ENCODE assay signal across 23 cellular contexts in genomic region chr21:16913010-16913409, GRCh38.
DNase-seq lines count a peak whose midpoint lies in the region; ATAC-seq, FAIRE-seq and TF ChIP-seq lines count a peak whose summit lies in the region.
"Had no signal": no experiment of that assay in that cellular context is flagged by ENCODE, and none has a peak within 500 bp of the region (broad histone marks: within the 10 kb centered on the region; RNA-seq: fewer than 3 reads in every experiment).

No MANE protein-coding gene starts in this region.

- no peak overlapping the region for H3K14ac ChIP-seq in IMR-90 (replicated peaks; ENCODE audit: low read depth, low read length)

- H3K27me3 ChIP-seq in IMR-90 (ENCODE audit: control insufficient read depth, insufficient read depth, low read length) (no peaks in the 10 kb centered on the region), bronchial epithelial cell (ENCODE audit: control insufficient read depth, insufficient read depth, low read length) (no peaks in the 10 kb centered on the region)
- H3K27me3 ChIP-seq: pancreas, sigmoid colon, upper lobe of right lung had no signal

- BruUV-seq in IMR-90 (replicated peaks; lab: Mats Ljungman, UMichigan), result no TSS peak

- no peak for TF ChIP-seq RAD21 in IMR-90 (IDR thresholded peaks at IDR 0.05; ENCODE audit: low read length)

- POLR2A ChIA-PET in IMR-90 (lab: Charles Lee; ENCODE audit: unreplicated experiment), result no interaction called here

- no peak overlapping the region for H3K4me2 ChIP-seq in IMR-90 (ENCODE audit: low read depth, low read length)

- no peak for TF ChIP-seq POLR2A in IMR-90 (IDR thresholded peaks at IDR 0.05; ENCODE audit: low read depth, low read length)

- no peaks in the 10 kb centered on the region for H4K20me1 ChIP-seq in IMR-90 (ENCODE audit: insufficient read depth, low read length)

- ATAC-seq in IMR-90 (ENCODE audit: low read depth), result no peak
- ATAC-seq: activated CD8-positive, alpha-beta T cell treated with anti-CD3 and anti-CD28 coated beads, Interleukin-2, amount 10 ng/mL, durations not matched to agents 7 days and 5 days; activated T-cell treated with anti-CD3 and anti-CD28 coated beads, Interleukin-2, amount 50 U/mL, for 72 hours; pancreas; stimulated activated naive CD8-positive, alpha-beta T cell treated with anti-CD3 and anti-CD28 coated beads, Interleukin-15, amount 100 ng/mL, for 72 hours; upper lobe of right lung had no signal

- DNase-seq in IMR-90, result no peak
- DNase-seq in bronchial epithelial cell (ENCODE audit: low read depth), result peak; percentile 13
- peak; percentile 27 for DNase-seq in kidney tubule cell (ENCODE audit: low spot score)
- DNase-seq in NCI-H524 treated with DMSO at 0.1 percent for 48 hours (lab: John Stamatoyannopoulos, UW), result no peak
- no peak for DNase-seq in DMS 273 treated with DMSO at 0.1 percent for 48 hours (lab: John Stamatoyannopoulos, UW)
- DNase-seq in amygdala (lab: John Stamatoyannopoulos, UW), result no peak
- DNase-seq in HuH-7.5 (ENCODE audit: low spot score), result no peak
- DNase-seq: activated CD8-positive, alpha-beta T cell treated with anti-CD3 and anti-CD28 coated beads, Interleukin-2, amount 10 ng/mL, durations not matched to agents 7 days and 5 days; activated T-cell treated with anti-CD3 and anti-CD28 coated beads, Interleukin-2, amount 50 U/mL, for 72 hours; COR-L47; cortex of kidney; GDM1; naive B cell; NCI-H1694; pancreas; Right ventricle myocardium superior; sigmoid colon; stimulated activated CD4-positive, alpha-beta T cell treated with anti-CD3 and anti-CD28 coated beads, Interleukin-2, amount 100 ng/mL, for 24 hours; stimulated activated naive CD8-positive, alpha-beta T cell treated with anti-CD3 and anti-CD28 coated beads, Interleukin-15, amount 100 ng/mL, for 72 hours; T-helper 2 cell; upper lobe of right lung had no signal

- no peak overlapping the region for H3K23ac ChIP-seq in IMR-90 (ENCODE audit: low read depth, low read length)

- no peak overlapping the region for H2BK120ac ChIP-seq in IMR-90 (ENCODE audit: low read depth, low read length)

- peak; percentile 34 for TF ChIP-seq CTCF in C4-2B (conservative IDR thresholded peaks at IDR 0.05)
- no peak for TF ChIP-seq CTCF in IMR-90 (conservative IDR thresholded peaks at IDR 0.05; ENCODE audit: low read depth, low read length)
- TF ChIP-seq CTCF in bronchial epithelial cell (IDR thresholded peaks at IDR 0.05; ENCODE audit: insufficient read depth, low read length, severe bottlenecking), result no peak

- H3K36me3 ChIP-seq in IMR-90 (ENCODE audit: control insufficient read depth, insufficient read depth, low read length) (no peaks in the 10 kb centered on the region), bronchial epithelial cell (ENCODE audit: control insufficient read depth, insufficient read depth, low read length) (no peaks in the 10 kb centered on the region)
- H3K36me3 ChIP-seq: pancreas, sigmoid colon, upper lobe of right lung had no signal

- in situ Hi-C loops in IMR-90 (cut with MboI; ENCODE audit: low sequenced_read_pairs), result no loop called here

- intact Hi-C loops in IMR-90 (cut with micrococcal nuclease), result no loop called here

- H3K4ac ChIP-seq in IMR-90 (ENCODE audit: low read depth, low read length), result no peak overlapping the region

- H3K56ac ChIP-seq in IMR-90 (ENCODE audit: extremely low read depth, insufficient read depth, low read length), result no peak overlapping the region

- H3K4me1 ChIP-seq in IMR-90 (ENCODE audit: control insufficient read depth, insufficient read depth, low read length), result no peaks in the 10 kb centered on the region
- H3K4me1 ChIP-seq: pancreas, upper lobe of right lung had no signal

- H2BK20ac ChIP-seq in IMR-90 (ENCODE audit: low read depth, low read length), result no peak overlapping the region

- H3K9ac ChIP-seq in IMR-90 (ENCODE audit: low read depth, low read length), result no peak overlapping the region

- dilution Hi-C loops in IMR-90 (cut with HindIII; ENCODE audit: low sequenced_read_pairs, unreplicated experiment), result no loop called here

- H2AK9ac ChIP-seq in IMR-90 (replicated peaks; ENCODE audit: low read depth, low read length, poor library complexity), result no peak overlapping the region

- H3K9me3 ChIP-seq in IMR-90 (ENCODE audit: control insufficient read depth, insufficient read depth, low read length), result no peaks in the 10 kb centered on the region
- H3K9me3 ChIP-seq: pancreas, sigmoid colon, upper lobe of right lung had no signal

- H4K5ac ChIP-seq in IMR-90 (ENCODE audit: low read depth, low read length), result no peak overlapping the region

- no peak overlapping the region for H2BK5ac ChIP-seq in IMR-90 (ENCODE audit: low read depth, low read length, poor library complexity, severe bottlenecking)

- no peak overlapping the region for H4K91ac ChIP-seq in IMR-90 (ENCODE audit: insufficient read depth, low read depth, low read length)

- H2AK5ac ChIP-seq in IMR-90 (ENCODE audit: low read depth, low read length), result no peak overlapping the region

- no peaks in the 10 kb centered on the region for H3K9me1 ChIP-seq in IMR-90 (ENCODE audit: insufficient read depth, low read length)

- whole genome bisulfite sequencing in IMR-90 (ENCODE audit: extremely low coverage in 2 of 2, insufficient read length in 1 of 2), 2 experiments, result no CpG with 5 or more reads among the region's 3 CpGs

- H2BK15ac ChIP-seq in IMR-90 (ENCODE audit: low read depth, low read length), result no peak overlapping the region

- H3K79me1 ChIP-seq in IMR-90 (ENCODE audit: low read depth in 1 of 2, low read length in 2 of 2), result no peaks in the 10 kb centered on the region

- CTCF ChIA-PET in IMR-90 (lab: Yijun Ruan, JAX), result no interaction called here

- no peak overlapping the region for H4K8ac ChIP-seq in IMR-90 (ENCODE audit: low read depth in 2 of 2, low read length in 2 of 2)

- H3K4me3 ChIP-seq in IMR-90 (ENCODE audit: insufficient read depth, low read depth, low read length) (no peak overlapping the region), bronchial epithelial cell (ENCODE audit: low read depth, low read length) (no peak overlapping the region)
- H3K4me3 ChIP-seq: pancreas, sigmoid colon, upper lobe of right lung had no signal

- H2AFZ ChIP-seq in IMR-90 (replicated peaks; ENCODE audit: low read length, poor library complexity), result peak overlapping the region; percentile 72

- H3K27ac ChIP-seq in C4-2B, result no peak overlapping the region
- H3K27ac ChIP-seq in IMR-90 (ENCODE audit: insufficient read depth, low read length), result no peak overlapping the region
- H3K27ac ChIP-seq: pancreas, upper lobe of right lung had no signal

- H3K18ac ChIP-seq in IMR-90 (ENCODE audit: low read depth, low read length), result no peak overlapping the region

- FAIRE-seq in bronchial epithelial cell (lab: Jason Lieb, UNC), result no peak
- FAIRE-seq: HTR-8/SVneo had no signal

TF ChIP-seq in IMR-90, 13 proteins besides CTCF, POLR2A, EP300 and RAD21:
- no peak for TF ChIP-seq RFX5 (IDR thresholded peaks at IDR 0.05; ENCODE audit: low read depth, low read length)
- TF ChIP-seq MXI1 (IDR thresholded peaks at IDR 0.05; ENCODE audit: borderline replicate concordance, low read depth, low read length), result no peak
- TF ChIP-seq FOS (IDR thresholded peaks at IDR 0.05; ENCODE audit: low read depth, low read length), result no peak
- TF ChIP-seq BHLHE40 (IDR thresholded peaks at IDR 0.05; ENCODE audit: low read depth, low read length), result no peak
- no peak for TF ChIP-seq CEBPB (IDR thresholded peaks at IDR 0.05; ENCODE audit: low read depth, low read length)
- no peak for TF ChIP-seq SMC3 (IDR thresholded peaks at IDR 0.05; ENCODE audit: low read depth, low read length)
- no peak for TF ChIP-seq NFE2L2 (IDR thresholded peaks at IDR 0.05; ENCODE audit: low read depth, low read length)
- TF ChIP-seq, protein P1, sequence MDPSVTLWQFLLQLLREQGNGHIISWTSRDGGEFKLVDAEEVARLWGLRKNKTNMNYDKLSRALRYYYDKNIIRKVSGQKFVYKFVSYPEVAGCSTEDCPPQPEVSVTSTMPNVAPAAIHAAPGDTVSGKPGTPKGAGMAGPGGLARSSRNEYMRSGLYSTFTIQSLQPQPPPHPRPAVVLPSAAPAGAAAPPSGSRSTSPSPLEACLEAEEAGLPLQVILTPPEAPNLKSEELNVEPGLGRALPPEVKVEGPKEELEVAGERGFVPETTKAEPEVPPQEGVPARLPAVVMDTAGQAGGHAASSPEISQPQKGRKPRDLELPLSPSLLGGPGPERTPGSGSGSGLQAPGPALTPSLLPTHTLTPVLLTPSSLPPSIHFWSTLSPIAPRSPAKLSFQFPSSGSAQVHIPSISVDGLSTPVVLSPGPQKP (IDR thresholded peaks at IDR 0.05; ENCODE audit: borderline replicate concordance, low read depth, low read length), result no peak
- TF ChIP-seq MAFK (IDR thresholded peaks at IDR 0.05; ENCODE audit: low read depth, low read length), result no peak
- TF ChIP-seq RCOR1 (IDR thresholded peaks at IDR 0.05; ENCODE audit: insufficient replicate concordance, low read length), result no peak
- TF ChIP-seq CHD1 (IDR thresholded peaks at IDR 0.05; ENCODE audit: low read depth, low read length), result no peak
- no peak for TF ChIP-seq USF2 (IDR thresholded peaks at IDR 0.05; ENCODE audit: low read depth, low read length)
- TF ChIP-seq MAZ (IDR thresholded peaks at IDR 0.05; ENCODE audit: borderline replicate concordance, low read depth, low read length), result no peak

Comparison
In these comparisons a context has a peak if more than half of its experiments do, and no peak if none do; other contexts are left out.
1. DNase-seq: peak in bronchial epithelial cell (single experiment) and kidney tubule cell (single experiment); none in IMR-90 (single experiment), NCI-H524 treated with DMSO at 0.1 percent for 48 hours (single experiment), DMS 273 treated with DMSO at 0.1 percent for 48 hours (single experiment), amygdala (0 of 56) and HuH-7.5 (single experiment).